In genomic region chr9:134858051-134858841, GRCh38 we compare ENCODE assay signal across 8 cellular contexts. TPM values are rescaled to one million over a fixed set of nuclear protein-coding genes. Genes with fewer than 3 reads are reported as not detected.
DNase-seq lines count a peak whose midpoint lies in the region; ATAC-seq, FAIRE-seq and TF ChIP-seq lines count a peak whose summit lies in the region.

No MANE protein-coding gene starts in this region.

- POLR2A ChIA-PET in A549 (lab: Yijun Ruan, JAX), result no interaction called here

- no peak for TF ChIP-seq EP300 in A549 (IDR thresholded peaks at IDR 0.05)

- 16% methylated on average over 11 of the region's 11 CpGs for WGBS in A549 (ENCODE audit: missing lambda C conversion rate)

- ATAC-seq in A549, result peak; percentile 66 to 73
- peak; percentile 81 for ATAC-seq in GM19023 (IDR thresholded peaks at IDR 0.05; ENCODE audit: unreplicated experiment)
- peak; percentile 61 for ATAC-seq in HG03025 (IDR thresholded peaks at IDR 0.05; ENCODE audit: low FRiP score, unreplicated experiment)

- peak in 1 of 2 experiments; percentile 3; a peak in 2 of 5 replicates for TF ChIP-seq RAD21 in A549 (conservative IDR thresholded peaks at IDR 0.05 in 1 of 2, IDR thresholded peaks at IDR 0.05 in 1 of 2)

- no peak for FAIRE-seq in A549 (lab: Jason Lieb, UNC)

- H3K4me1 ChIP-seq in A549, result peaks cover 11% of the 10 kb centered on the region

- H3K4me2 ChIP-seq in A549, result peak overlapping the region; percentile 33

- peaks cover 4% of the 10 kb centered on the region; the same call in 1 of the 3 replicates for H3K9me3 ChIP-seq in A549

- H3K4me3 ChIP-seq in A549, result no peak overlapping the region

- TF ChIP-seq POLR2A in A549 (IDR thresholded peaks at IDR 0.05; ENCODE audit: low read length), result no peak

- DNase-seq in A549 (ENCODE audit: low read depth in 1 of 2, low spot score in 1 of 2) (peak; percentile 25 to 30), hepatic stellate cell (ENCODE audit: low spot score) (no peak), HCEC 1CT (no peak), NCI-H2081 (lab: John Stamatoyannopoulos, UW) (no peak)
- peak; percentile 65 to 73 for DNase-seq in activated T-cell treated with anti-CD3 and anti-CD28 coated beads, Interleukin-2, amount 50 U/mL, for 48 hours
- peak; percentile 18 to 36 for DNase-seq in stimulated activated CD8-positive, alpha-beta memory T cell treated with anti-CD3 and anti-CD28 coated beads, Interleukin-15, amount 100 ng/mL, for 48 hours (ENCODE audit: low read depth in 2 of 2)

- TF ChIP-seq CTCF in A549 (IDR thresholded peaks at IDR 0.05), result no peak

- H3K27ac ChIP-seq in A549, result 0 out of 6 replicates have a peak overlapping the region, but pooled peaks of 1 of the 2 experiments have one; percentile 20

- CTCF ChIA-PET in A549 (lab: Yijun Ruan, JAX), result no interaction called here

TF ChIP-seq in A549, 52 proteins besides CTCF, POLR2A, EP300 and RAD21:
- TF ChIP-seq ELK1 (IDR thresholded peaks at IDR 0.05; ENCODE audit: low read depth, low read length) (no peak), HOXB5 (CRISPR knock-in tag; IDR thresholded peaks at IDR 0.05) (no peak), GATA3 (IDR thresholded peaks at IDR 0.05; ENCODE audit: borderline replicate concordance) (no peak), MAX (IDR thresholded peaks at IDR 0.05) (peak; percentile 28; the same call in 1 of the 2 replicates), NR3C1 (IDR thresholded peaks at IDR 0.05) (no peak), PBX3 (IDR thresholded peaks at IDR 0.05) (no peak), PHF8 (IDR thresholded peaks at IDR 0.05; ENCODE audit: borderline replicate concordance, low read depth) (no peak), BCL3 (IDR thresholded peaks at IDR 0.05) (no peak)
TF ChIP-seq in A549: peak in this region for 1.

RNA-seq across cellular contexts. Expression of gene FCN2, which starts 22.4 kb away (rescaled TPM):
- not detected in 2 replicates for polyA plus RNA-seq in A549 (2011; rRNA removed)
- not detected in 2 replicates for polyA plus RNA-seq in A549 (2012; cell fraction: cytosol; rRNA removed)
- not detected in 2 replicates for polyA plus RNA-seq in A549 (2012; cell fraction: nucleus; rRNA removed)
- not detected in 3 replicates for polyA plus RNA-seq in A549 (2017; fragmentation: RNase III; extraction: RNeasy Plus Mini Kit Qiagen cat#74134 plus additional on column Dnase treatment)
- not detected in 2 replicates for polyA minus RNA-seq in A549 (2011; rRNA and poly(A)+ RNA removed)

RNA-seq across cellular contexts. Expression of gene FCN1, which starts 59.5 kb away (rescaled TPM):
- polyA plus RNA-seq in A549 (2011; rRNA removed) (not detected in 2 replicates), A549 (2017; fragmentation: RNase III; extraction: RNeasy Plus Mini Kit Qiagen cat#74134 plus additional on column Dnase treatment) (not detected in 3 replicates)
- polyA plus RNA-seq in A549 (2012; cell fraction: cytosol; rRNA removed), result not detected in 2 replicates
- polyA plus RNA-seq in A549 (2012; cell fraction: nucleus; rRNA removed), result not detected in 2 replicates
- polyA minus RNA-seq in A549 (2011; rRNA and poly(A)+ RNA removed), result not detected in 2 replicates

Comparison
In these comparisons a context has a peak if more than half of its experiments do, and no peak if none do; other contexts are left out.
1. DNase-seq: peak in A549 (2 of 2), activated T-cell treated with anti-CD3 and anti-CD28 coated beads, Interleukin-2, amount 50 U/mL, for 48 hours (2 of 2) and stimulated activated CD8-positive, alpha-beta memory T cell treated with anti-CD3 and anti-CD28 coated beads, Interleukin-15, amount 100 ng/mL, for 48 hours (2 of 2); none in hepatic stellate cell (single experiment), HCEC 1CT (single experiment) and NCI-H2081 (0 of 2).
2. Peak in every context shown above with its lines, with median percentiles within 50 percentile points of each other: ATAC-seq.